13 cellular contexts compared by ENCODE assay signal in genomic region chr17:45867171-45867570, GRCh38.
DNase-seq lines count a peak whose midpoint lies in the region; ATAC-seq lines count a peak whose summit lies in the region.
"Had no signal": no experiment of that assay in that cellular context is flagged by ENCODE, and none has a peak within 500 bp of the region (broad histone marks: within the 10 kb centered on the region; RNA-seq: fewer than 3 reads in every experiment).

No MANE protein-coding gene starts in this region.

- peak overlapping the region; percentile 98 for H3K27ac ChIP-seq in angular gyrus (ENCODE audit: low read depth, low read length)

- intact Hi-C loops in head of caudate nucleus (cut with DNase I) = no loop called here

- ATAC-seq in GM21619 (IDR thresholded peaks at IDR 0.05; ENCODE audit: unreplicated experiment) = no peak

- peak; percentile 56 to 93 (median 84) for DNase-seq in head of caudate nucleus
- DNase-seq in nucleus accumbens (lab: John Stamatoyannopoulos, UW) = peak in 48 of 56 donors; percentile 9 to 84 (median 65)
- no peak for DNase-seq in epidermal melanocyte (ENCODE audit: insufficient read length, low spot score)
- no peak for DNase-seq in NCI-H446 treated with DMSO at 0.1 percent for 48 hours (lab: John Stamatoyannopoulos, UW)
- no peak for DNase-seq in DMS53 treated with DMSO at 0.1 percent for 48 hours (lab: John Stamatoyannopoulos, UW; ENCODE audit: unreplicated experiment)
- DNase-seq: Calu3; CD4-positive, alpha-beta memory T cell; DMS53; IMR-90; MV-4-11; NCI-H187 treated with DMSO at 0.1 percent for 48 hours had no signal

Comparison
In these comparisons a context has a peak if more than half of its experiments do, and no peak if none do; other contexts are left out.
1. DNase-seq: peak in head of caudate nucleus (42 of 42) and nucleus accumbens (48 of 56); none in epidermal melanocyte (single experiment), NCI-H446 treated with DMSO at 0.1 percent for 48 hours (single experiment) and DMS53 treated with DMSO at 0.1 percent for 48 hours (single experiment).